ENCODE assay signal across 7 cellular contexts in genomic region chr12:84502180-84502857, GRCh38.
"Had no signal": no experiment of that assay in that cellular context is flagged by ENCODE, and none has a peak within 500 bp of the region (broad histone marks: within the 10 kb centered on the region; RNA-seq: fewer than 3 reads in every experiment).

No MANE protein-coding gene starts in this region.

- DNase-seq: activated CD8-positive, alpha-beta memory T cell treated with anti-CD3 and anti-CD28 coated beads, Interleukin-2, amount 50 U/mL, for 48 hours; activated naive CD4-positive, alpha-beta T cell; activated naive CD8-positive, alpha-beta T cell treated with anti-CD3 and anti-CD28 coated beads, Interleukin-2, amount 10 ng/mL, durations not matched to agents 7 days and 5 days; cerebellar nuclear complex; effector CD8-positive, alpha-beta T cell; naive thymus-derived CD8-positive, alpha-beta T cell had no signal

- ATAC-seq: gastroesophageal sphincter; naive thymus-derived CD8-positive, alpha-beta T cell had no signal
